29 cellular contexts compared by ENCODE assay signal in the genomic region with DNA sequence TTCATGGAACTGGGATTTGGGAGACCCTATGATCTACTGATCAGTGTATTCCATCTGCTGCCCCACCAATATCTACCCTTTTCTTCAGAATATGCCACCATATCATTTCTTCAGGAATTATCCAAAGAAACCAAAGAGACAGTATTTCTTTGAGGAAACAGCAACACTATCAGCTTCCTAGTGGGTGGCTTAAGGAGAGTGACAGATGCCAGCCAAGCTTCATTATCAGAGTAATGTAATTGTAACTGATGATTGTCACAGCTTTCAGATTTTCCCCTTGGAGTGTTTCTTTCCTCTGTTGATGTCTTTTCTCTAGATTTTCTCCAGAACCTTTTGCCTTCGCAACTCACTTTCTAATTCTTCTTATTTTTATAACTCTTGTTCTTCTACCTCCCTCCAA.
"Had no signal": no experiment of that assay in that cellular context is flagged by ENCODE, and none has a peak within 500 bp of the region (broad histone marks: within the 10 kb centered on the region; RNA-seq: fewer than 3 reads in every experiment).

No MANE protein-coding gene starts in this region.

- H3K4me2 ChIP-seq: hepatocyte had no signal

- H3K27ac Mint-ChIP-seq: activated CD4-positive, alpha-beta T cell treated with anti-CD3 and anti-CD28 coated beads, Interleukin-2, amount 10 ng/mL, durations not matched to agents 7 days and 5 days; activated CD8-positive, alpha-beta T cell treated with anti-CD3 and anti-CD28 coated beads for 36 hours; activated naive CD8-positive, alpha-beta T cell; activated T-helper 17 cell treated with anti-CD3 and anti-CD28 coated beads, Interleukin-2, amount 50 U/mL, for 72 hours; effector memory CD8-positive, alpha-beta T cell; WTC11 had no signal

- DNase-seq: activated CD4-positive, alpha-beta T cell treated with anti-CD3 and anti-CD28 coated beads for 1 hour; activated CD4-positive, alpha-beta T cell treated with anti-CD3 and anti-CD28 coated beads for 4 hours; activated CD4-positive, alpha-beta T cell treated with anti-CD3 and anti-CD28 coated beads, Interleukin-2, amount 10 ng/mL, durations not matched to agents 7 days and 5 days; activated CD4-positive, alpha-beta T cell treated with anti-CD3 and anti-CD28 coated beads, Interleukin-2, amount 50 U/mL, for 48 hours; activated CD8-positive, alpha-beta memory T cell treated with anti-CD3 and anti-CD28 coated beads for 24 hours; activated CD8-positive, alpha-beta T cell treated with anti-CD3 and anti-CD28 coated beads for 36 hours; activated effector memory CD4-positive, alpha-beta T cell treated with Interleukin-2 at 50 U/mL for 16 hours; activated gamma-delta T cell treated with Interleukin-2 at 50 U/mL for 16 hours; activated naive CD4-positive, alpha-beta T cell treated with anti-CD3 and anti-CD28 coated beads, Interleukin-2, amount 50 U/mL, for 16 hours; activated naive CD4-positive, alpha-beta T cell treated with Interleukin-2 at 50 U/mL for 16 hours; activated T-cell treated with anti-CD3 and anti-CD28 coated beads, Interleukin-2, amount 50 U/mL, for 4 hours; amniotic stem cell; anterior cingulate cortex; brain microvascular endothelial cell; dermis blood vessel endothelial cell; effector CD4-positive, alpha-beta T cell; effector memory CD8-positive, alpha-beta T cell; erythroblast; foreskin keratinocyte; gastrocnemius medialis; heart right ventricle; T-helper 2 cell had no signal

- H3K36me3 ChIP-seq: brain microvascular endothelial cell, esophagus muscularis mucosa, gastrocnemius medialis, heart right ventricle had no signal

- H3K27ac ChIP-seq: brain microvascular endothelial cell, coronary artery, esophagus muscularis mucosa, foreskin keratinocyte, gastrocnemius medialis, heart right ventricle, hepatocyte had no signal

- H3K27me3 ChIP-seq: brain microvascular endothelial cell, esophagus muscularis mucosa, gastrocnemius medialis, heart right ventricle, hepatocyte had no signal

- H3K36me3 Mint-ChIP-seq: activated naive CD8-positive, alpha-beta T cell had no signal

- ATAC-seq: activated CD8-positive, alpha-beta T cell treated with anti-CD3 and anti-CD28 coated beads for 36 hours; activated T-cell treated with anti-CD3 and anti-CD28 coated beads, Interleukin-2, amount 50 U/mL, for 4 hours; activated T-helper 17 cell treated with anti-CD3 and anti-CD28 coated beads, Interleukin-2, amount 50 U/mL, for 72 hours; effector memory CD8-positive, alpha-beta T cell; foreskin keratinocyte; gastrocnemius medialis; heart right ventricle; WTC11 had no signal

- H3K27me3 Mint-ChIP-seq: activated CD4-positive, alpha-beta T cell treated with anti-CD3 and anti-CD28 coated beads, Interleukin-2, amount 10 ng/mL, durations not matched to agents 7 days and 5 days; activated CD8-positive, alpha-beta T cell treated with anti-CD3 and anti-CD28 coated beads for 36 hours; activated T-helper 17 cell treated with anti-CD3 and anti-CD28 coated beads, Interleukin-2, amount 50 U/mL, for 72 hours; central memory CD8-positive, alpha-beta T cell; effector memory CD8-positive, alpha-beta T cell had no signal

- H3K4me3 Mint-ChIP-seq: activated CD4-positive, alpha-beta T cell treated with anti-CD3 and anti-CD28 coated beads, Interleukin-2, amount 10 ng/mL, durations not matched to agents 7 days and 5 days; activated CD8-positive, alpha-beta T cell treated with anti-CD3 and anti-CD28 coated beads for 36 hours; activated naive CD8-positive, alpha-beta T cell; activated T-cell treated with anti-CD3 and anti-CD28 coated beads, Interleukin-2, amount 50 U/mL, for 4 hours; activated T-helper 17 cell treated with anti-CD3 and anti-CD28 coated beads, Interleukin-2, amount 50 U/mL, for 72 hours; central memory CD8-positive, alpha-beta T cell; effector memory CD8-positive, alpha-beta T cell; WTC11 had no signal

- H3K4me3 ChIP-seq: coronary artery, esophagus muscularis mucosa, gastrocnemius medialis, heart right ventricle, hepatocyte had no signal

- H3K4me1 Mint-ChIP-seq: activated CD4-positive, alpha-beta T cell treated with anti-CD3 and anti-CD28 coated beads, Interleukin-2, amount 10 ng/mL, durations not matched to agents 7 days and 5 days; activated T-helper 17 cell treated with anti-CD3 and anti-CD28 coated beads, Interleukin-2, amount 50 U/mL, for 72 hours; central memory CD8-positive, alpha-beta T cell had no signal

- H3K9me3 Mint-ChIP-seq: activated CD4-positive, alpha-beta T cell treated with anti-CD3 and anti-CD28 coated beads, Interleukin-2, amount 10 ng/mL, durations not matched to agents 7 days and 5 days; activated CD8-positive, alpha-beta T cell treated with anti-CD3 and anti-CD28 coated beads for 36 hours; activated T-cell treated with anti-CD3 and anti-CD28 coated beads, Interleukin-2, amount 50 U/mL, for 4 hours; activated T-helper 17 cell treated with anti-CD3 and anti-CD28 coated beads, Interleukin-2, amount 50 U/mL, for 72 hours had no signal

- H3K9me3 ChIP-seq: esophagus muscularis mucosa, gastrocnemius medialis, heart right ventricle had no signal

- H3K4me1 ChIP-seq: esophagus muscularis mucosa, gastrocnemius medialis, heart right ventricle had no signal

- H3K79me2 ChIP-seq: hepatocyte had no signal

- H2AFZ ChIP-seq: hepatocyte had no signal
